1 cellular context compared by ENCODE assay signal in the genomic region with DNA sequence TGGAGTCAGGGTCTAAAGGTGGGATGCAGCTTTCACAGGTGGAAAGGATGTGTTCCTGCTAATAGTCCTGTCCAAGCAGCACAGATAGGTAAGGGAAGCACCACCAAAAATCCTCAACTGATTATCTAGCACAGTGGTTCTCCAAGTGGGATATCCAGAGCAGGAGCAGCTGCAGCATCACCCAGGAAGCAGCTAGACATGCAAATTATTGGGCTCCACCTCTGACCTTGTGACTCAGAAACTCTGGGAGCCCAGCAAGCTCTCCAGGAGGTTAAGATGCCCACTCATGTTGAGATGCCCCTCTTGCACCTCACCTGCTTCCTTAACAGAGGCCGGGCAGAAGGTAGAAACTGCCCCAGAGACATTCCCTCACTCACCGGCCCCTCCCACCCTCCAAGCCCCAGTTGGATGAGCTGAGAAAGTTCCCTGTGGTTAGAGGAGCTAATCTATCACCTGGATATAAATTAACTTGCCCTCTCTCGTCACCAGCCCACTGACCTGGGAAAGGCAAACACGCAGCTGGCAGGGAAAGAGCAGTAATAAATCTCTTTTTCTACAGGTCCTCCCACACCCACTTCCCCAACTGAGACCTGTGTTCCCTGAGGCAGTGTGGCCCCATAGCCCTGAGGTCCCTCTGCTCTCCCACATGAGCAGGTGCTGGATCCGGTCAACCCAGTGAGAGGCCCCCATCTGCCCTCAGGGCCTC.
TF ChIP-seq lines count a peak whose summit lies in the region.

No MANE protein-coding gene starts in this region.

TF ChIP-seq in SK-N-SH, 30 proteins besides CTCF, POLR2A, EP300 and RAD21:
- TF ChIP-seq NFIC (IDR thresholded peaks at IDR 0.05; ENCODE audit: borderline replicate concordance) (no peak), FOXJ3 (CRISPR knock-in tag; IDR thresholded peaks at IDR 0.05) (no peak), SMC3 (IDR thresholded peaks at IDR 0.05; ENCODE audit: low read depth, low read length) (no peak), EZH2phosphoT487 (IDR thresholded peaks at IDR 0.05; ENCODE audit: borderline replicate concordance, low read depth) (no peak), TEAD4 (IDR thresholded peaks at IDR 0.05; ENCODE audit: borderline replicate concordance, insufficient read depth) (no peak), POLR2AphosphoS5 (IDR thresholded peaks at IDR 0.05; ENCODE audit: low read depth, low read length) (no peak), SIN3A (IDR thresholded peaks at IDR 0.05; ENCODE audit: borderline replicate concordance, low read depth, low read length) (no peak), TAF1 (IDR thresholded peaks at IDR 0.05; ENCODE audit: borderline replicate concordance, low read depth, low read length) (no peak), RXRA (IDR thresholded peaks at IDR 0.05; ENCODE audit: borderline replicate concordance, low read depth) (no peak), RFX5 (IDR thresholded peaks at IDR 0.05; ENCODE audit: low read length) (no peak)
